Comparison of ENCODE assay signal across 13 cellular contexts in genomic region chr13:40344270-40345148, GRCh38.
DNase-seq lines count a peak whose midpoint lies in the region; ATAC-seq and TF ChIP-seq lines count a peak whose summit lies in the region.
"Had no signal": no experiment of that assay in that cellular context is flagged by ENCODE, and none has a peak within 500 bp of the region (broad histone marks: within the 10 kb centered on the region; RNA-seq: fewer than 3 reads in every experiment).

No MANE protein-coding gene starts in this region.

- H3K4me3 Mint-ChIP-seq in H9, result no peak overlapping the region

- no peak overlapping the region for H2BK5ac ChIP-seq in H9 (ENCODE audit: insufficient read length, low read length)

- no peaks in the 10 kb centered on the region for H3K79me1 ChIP-seq in H9 (ENCODE audit: insufficient read depth, low read depth, low read length, poor library complexity, severe bottlenecking)

- H2AFZ ChIP-seq in H9 (ENCODE audit: low read length), result no peak overlapping the region

- H3K56ac ChIP-seq in H9 (ENCODE audit: insufficient read length, low read depth, low read length), result no peak overlapping the region

- H2BK15ac ChIP-seq in H9 (ENCODE audit: low read depth, low read length), result no peak overlapping the region

- TF ChIP-seq EP300 in transverse colon (IDR thresholded peaks at IDR 0.05; ENCODE audit: low read depth), result no peak

- H4K91ac ChIP-seq in H9 (ENCODE audit: insufficient read length, low read depth, low read length), result no peak overlapping the region

- no peak overlapping the region for H3K23ac ChIP-seq in H9 (ENCODE audit: insufficient read length, low read depth, low read length)

- H3K23me2 ChIP-seq in H9 (ENCODE audit: insufficient read length, low read depth, low read length, poor library complexity, severe bottlenecking), result no peaks in the 10 kb centered on the region

- H2BK12ac ChIP-seq in H9 (ENCODE audit: insufficient read length, low read depth, low read length), result no peak overlapping the region

- H3K4ac ChIP-seq in H9 (ENCODE audit: low read depth, low read length), result no peak overlapping the region

- 60 to 69% methylated on average over 3 to 11 of the region's 11 CpGs for WGBS in transverse colon (ENCODE audit: low coverage in 1 of 2), 2 donors
- no CpG with 5 or more reads among the region's 11 CpGs for WGBS in H9 (ENCODE audit: extremely low coverage, insufficient read length, low lambda C conversion rate)

- H3K4me3 ChIP-seq in transverse colon, result no peak overlapping the region

- intact Hi-C loops in left ventricle myocardium superior (cut with micrococcal nuclease) (no loop called here), transverse colon (cut with DNase I; ENCODE audit: low total_unique reads) (no loop called here)

- TF ChIP-seq POLR2A in transverse colon (IDR thresholded peaks at IDR 0.05), result no peak

- no peaks in the 10 kb centered on the region for H3K79me2 ChIP-seq in H9 (ENCODE audit: insufficient read depth, low read length)

- H3K9me3 ChIP-seq in transverse colon, result no peaks in the 10 kb centered on the region
- H3K9me3 ChIP-seq in H9 (ENCODE audit: control insufficient read depth, low read depth, low read length), result no peaks in the 10 kb centered on the region

- H3T11ph ChIP-seq in H9 (ENCODE audit: low read length), result no peak overlapping the region

- no peaks in the 10 kb centered on the region for H4K20me1 ChIP-seq in H9 (ENCODE audit: control insufficient read depth, insufficient read depth, insufficient read length)

- H2BK20ac ChIP-seq in H9 (ENCODE audit: low read depth, low read length, poor library complexity, severe bottlenecking), result no peak overlapping the region

- H3K4me1 ChIP-seq in transverse colon (peaks cover 0 to 3% (median 0%) of the 10 kb centered on the region in 4 donors), H9 (ENCODE audit: insufficient read depth, low read length) (peaks cover 23% of the 10 kb centered on the region)

- no peak overlapping the region for H3K9ac ChIP-seq in H9 (ENCODE audit: extremely low read depth, insufficient read length, low read length)

- H3K36me3 ChIP-seq in transverse colon, result no peaks in the 10 kb centered on the region
- H3K36me3 ChIP-seq: brain microvascular endothelial cell had no signal

- no peak for TF ChIP-seq CTCF in transverse colon (IDR thresholded peaks at IDR 0.05)
- TF ChIP-seq CTCF in H9 (conservative IDR thresholded peaks at IDR 0.05), result no peak
- no peak for TF ChIP-seq CTCF in GM10248 (IDR thresholded peaks at IDR 0.05; ENCODE audit: control extremely low read depth, extremely low read depth, low read depth, missing control alignments)

- H3K27me3 Mint-ChIP-seq in H9 (ENCODE audit: low read depth), result peaks cover 76% of the 10 kb centered on the region

- H3K27me3 ChIP-seq in transverse colon (no peaks in the 10 kb centered on the region), H9 (ENCODE audit: insufficient read depth, low read length) (no peaks in the 10 kb centered on the region; the same call in 1 of the 2 replicates)
- H3K27me3 ChIP-seq: brain microvascular endothelial cell had no signal

- POLR2A ChIA-PET in GM10248 (lab: Yijun Ruan, JAX), result no interaction called here

- no peak overlapping the region for H2AK5ac ChIP-seq in H9 (ENCODE audit: insufficient read length, low read length)

- no peak overlapping the region for H3K27ac Mint-ChIP-seq in H9

- in situ Hi-C loops in transverse colon (cut with MboI; ENCODE audit: low pct_ligation_motif_present in 1 of 4, low pct_unique_long_range_greater_than_20kb in 1 of 4, low sequenced_read_pairs in 3 of 4), result no loop called here

- H3K14ac ChIP-seq in H9 (ENCODE audit: insufficient read depth, low read length), result no peak overlapping the region

- CTCF ChIA-PET in GM10248 (lab: Yijun Ruan, JAX), result interaction anchor here (1.3 to 1.7 kb wide), 3 partner anchors 22 to 142 kb away, joined by 3 read pairs; no protein-coding TSS in a partner anchor

- ATAC-seq in left ventricle myocardium superior (peak; percentile 80), GM18519 (IDR thresholded peaks at IDR 0.05; ENCODE audit: low FRiP score, unreplicated experiment) (no peak)

- H4K5ac ChIP-seq in H9 (ENCODE audit: insufficient read length, low read depth, low read length), result no peak overlapping the region

- peaks cover 63% of the 10 kb centered on the region in 2 experiments for H3K4me1 Mint-ChIP-seq in H9

- DNase-seq in NCI-H748 (lab: John Stamatoyannopoulos, UW; ENCODE audit: unreplicated experiment), result peak; percentile 43
- DNase-seq in NCI-H748 treated with DMSO at 0.1 percent for 48 hours (lab: John Stamatoyannopoulos, UW), result no peak
- peak; percentile 37 to 76 for DNase-seq in NCI-H524 (lab: John Stamatoyannopoulos, UW)
- no peak for DNase-seq in left ventricle myocardium superior
- peak; percentile 38 for DNase-seq in transverse colon
- DNase-seq in H9, result no peak
- DNase-seq in GM10248 (ENCODE audit: extremely low spot score), result no peak
- DNase-seq: ACHN, brain microvascular endothelial cell, GDM1, KG1, mammary epithelial cell had no signal

- no peak overlapping the region for H2BK120ac ChIP-seq in H9 (ENCODE audit: low read depth, low read length, poor library complexity, severe bottlenecking)

- H3K4me2 ChIP-seq in H9 (ENCODE audit: insufficient read depth, insufficient read length, low read length), result no peak overlapping the region

- peak overlapping the region in 2 of 4 donors; percentile 11 to 37 for H3K27ac ChIP-seq in transverse colon
- no peak overlapping the region for H3K27ac ChIP-seq in H9 (ENCODE audit: insufficient read length, low read depth, low read length)
- H3K27ac ChIP-seq: brain microvascular endothelial cell had no signal

- no peak overlapping the region for H3K18ac ChIP-seq in H9 (ENCODE audit: insufficient read length, low read depth, low read length)

- H3K9me3 Mint-ChIP-seq in H9, result peaks cover 4 to 7% of the 10 kb centered on the region in 2 experiments; a peak in 4 of 5 replicates

- H3K36me3 Mint-ChIP-seq in H9 (ENCODE audit: insufficient read depth in 1 of 3, low read depth in 3 of 3), result peaks cover 0 to 10% (median 2%) of the 10 kb centered on the region in 3 experiments; a peak in 5 of 7 replicates

- no peak overlapping the region for H4K8ac ChIP-seq in H9 (replicated peaks; ENCODE audit: insufficient read length, low read depth, low read length)

Comparison
In these comparisons a context has a peak if more than half of its experiments do, and no peak if none do; other contexts are left out.
1. DNase-seq: peak in NCI-H748 (single experiment), NCI-H524 (2 of 2) and transverse colon (single experiment); none in NCI-H748 treated with DMSO at 0.1 percent for 48 hours (single experiment), left ventricle myocardium superior (single experiment), H9 (single experiment) and GM10248 (single experiment).